8 cellular contexts compared by ENCODE assay signal in genomic region chr22:21652547-21653545, GRCh38. TPM values are rescaled to one million over a fixed set of nuclear protein-coding genes. Genes with fewer than 3 reads are reported as not detected.
A peak's percentile ranks its signal among the peaks of the same experiment; 100 is the strongest.
DNase-seq lines count a peak whose midpoint lies in the region; ATAC-seq and TF ChIP-seq lines count a peak whose summit lies in the region.

No MANE protein-coding gene starts in this region.

- peak overlapping the region; percentile 81 for H3K4me3 ChIP-seq in cardiac fibroblast (replicated peaks in 1 of 2; ENCODE audit: low read depth in 2 of 2, low read length in 2 of 2)

- H3K9me3 Mint-ChIP-seq in natural killer cell: no peaks in the 10 kb centered on the region

- DNase-seq in cardiac fibroblast (ENCODE audit: low read depth in 2 of 2) (no peak), natural killer cell (no peak), ACHN (no peak), mesenteric fat pad (ENCODE audit: low spot score) (no peak)

- H3K36me3 Mint-ChIP-seq in natural killer cell: no peaks in the 10 kb centered on the region

- H3K27ac Mint-ChIP-seq in natural killer cell: peak overlapping the region in 1 of 2 donors; percentile 87

- in situ Hi-C loops in ACHN (cut with HindIII; ENCODE audit: low pct_ligation_motif_present, low pct_unique_long_range_greater_than_20kb, low sequenced_read_pairs): no loop called here

- H3K27ac ChIP-seq in C4-2B: peak overlapping the region; percentile 57

- no peak for TF ChIP-seq CTCF in C4-2B (conservative IDR thresholded peaks at IDR 0.05)
- TF ChIP-seq CTCF in cardiac fibroblast (IDR thresholded peaks at IDR 0.05; ENCODE audit: low read depth, low read length): no peak
- no peak for TF ChIP-seq CTCF in natural killer cell (IDR thresholded peaks at IDR 0.05)

- no peaks in the 10 kb centered on the region for H3K27me3 Mint-ChIP-seq in natural killer cell (ENCODE audit: low read depth in 2 of 2)

- intact Hi-C loops in natural killer cell (cut with micrococcal nuclease): no loop called here

- peaks cover 25 to 32% of the 10 kb centered on the region in 2 donors for H3K4me1 Mint-ChIP-seq in natural killer cell

- peak overlapping the region; percentile 89 for H3K4me3 Mint-ChIP-seq in natural killer cell

- peak; percentile 12 for ATAC-seq in HG03135 (IDR thresholded peaks at IDR 0.05; ENCODE audit: unreplicated experiment)
- no peak for ATAC-seq in natural killer cell
- ATAC-seq in GM21717 (IDR thresholded peaks at IDR 0.05; ENCODE audit: unreplicated experiment): no peak
- no peak for ATAC-seq in GM18909 (IDR thresholded peaks at IDR 0.05; ENCODE audit: poor library complexity, unreplicated experiment)

RNA-seq across cellular contexts. Expression of gene SDF2L1, which starts 10.7 kb away (rescaled TPM):
- total RNA-seq in natural killer cell: 10 to 100 TPM; 38.3 to 55.8 (median 40.3) TPM
- total RNA-seq in mesenteric fat pad: 31.6 TPM

RNA-seq across cellular contexts. Expression of gene PPIL2, which starts 13.0 kb away (rescaled TPM):
- total RNA-seq in natural killer cell (100 to 1,000 TPM; 101 to 127 (median 124) TPM), mesenteric fat pad (23.6 TPM)

RNA-seq across cellular contexts. Expression of gene CCDC116, which starts 20.3 kb away (rescaled TPM):
- total RNA-seq in natural killer cell (under 1 TPM in 1 of 3 donors, not detected in 2; 0.43 TPM), mesenteric fat pad (0.39 TPM)

RNA-seq across cellular contexts. Expression of gene YDJC, which starts 23.0 kb away (rescaled TPM):
- total RNA-seq in natural killer cell (10 to 100 TPM; 20.5 to 24.4 (median 21.6) TPM), mesenteric fat pad (6.0 TPM)
